8 cellular contexts compared by ENCODE assay signal in the genomic region with DNA sequence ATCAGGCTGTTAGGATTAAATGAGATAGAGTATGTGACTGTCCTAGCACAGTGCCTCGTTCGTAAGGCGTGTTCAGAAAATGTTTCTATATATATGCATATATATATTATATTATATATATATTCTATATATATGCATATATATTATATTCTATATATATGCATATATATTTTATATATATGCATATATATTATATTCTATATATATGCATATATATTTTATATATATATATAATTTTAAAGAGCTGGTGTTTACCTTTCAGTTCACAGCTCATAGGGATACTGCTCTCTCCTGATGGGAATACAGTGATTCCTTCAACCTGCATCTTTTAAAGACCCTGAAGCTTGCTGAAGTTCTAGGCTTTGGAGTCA. TPM values are rescaled to one million over a fixed set of nuclear protein-coding genes. Genes with fewer than 3 reads are reported as not detected.
DNase-seq lines count a peak whose midpoint lies in the region; ATAC-seq and TF ChIP-seq lines count a peak whose summit lies in the region.

No MANE protein-coding gene starts in this region.

- no peak for TF ChIP-seq POLR2A in uterus (IDR thresholded peaks at IDR 0.05)

- H3K23ac ChIP-seq in mesenchymal stem cell (ENCODE audit: low read length in 2 of 2): no peak overlapping the region

- peak overlapping the region; percentile 90 for H3K4me2 ChIP-seq in mesenchymal stem cell (ENCODE audit: low read length, poor library complexity, severe bottlenecking)

- no peak overlapping the region for H3K18ac ChIP-seq in mesenchymal stem cell (ENCODE audit: low read depth in 1 of 2, low read length in 2 of 2)

- H3K79me1 ChIP-seq in mesenchymal stem cell (replicated peaks; ENCODE audit: low read length, poor library complexity, severe bottlenecking): peaks cover 2% of the 10 kb centered on the region

- H4K8ac ChIP-seq in mesenchymal stem cell (ENCODE audit: low read length): no peak overlapping the region

- H3K4me3 ChIP-seq in right atrium auricular region: peak overlapping the region; percentile 73 to 79
- peak overlapping the region; percentile 80 for H3K4me3 ChIP-seq in brain microvascular endothelial cell (ENCODE audit: low read depth, low read length)
- H3K4me3 ChIP-seq in mesenchymal stem cell (ENCODE audit: insufficient read depth in 1 of 2, low read depth in 1 of 2, low read length in 2 of 2): peak overlapping the region; percentile 79 to 93
- peak overlapping the region; percentile 71 to 81 for H3K4me3 ChIP-seq in uterus

- H2AFZ ChIP-seq in mesenchymal stem cell (ENCODE audit: low read depth, low read length): no peak overlapping the region

- in situ Hi-C loops in brain microvascular endothelial cell (cut with HindIII; ENCODE audit: low pct_ligation_motif_present, low sequenced_read_pairs): no loop called here

- H3K27ac ChIP-seq in right atrium auricular region: peak overlapping the region; percentile 93 to 95
- H3K27ac ChIP-seq in brain microvascular endothelial cell: no peak overlapping the region
- no peak overlapping the region for H3K27ac ChIP-seq in mesenchymal stem cell (ENCODE audit: low read length, poor library complexity, severe bottlenecking)
- peak overlapping the region; percentile 86 to 93 for H3K27ac ChIP-seq in uterus

- no peak overlapping the region for H2BK15ac ChIP-seq in mesenchymal stem cell (ENCODE audit: low read depth, poor library complexity, severe bottlenecking)

- H3K14ac ChIP-seq in mesenchymal stem cell (ENCODE audit: low read length in 2 of 2): no peak overlapping the region

- peak overlapping the region; percentile 99 for H3K9ac ChIP-seq in mesenchymal stem cell (ENCODE audit: low read length)

- no peak overlapping the region for H2AK5ac ChIP-seq in mesenchymal stem cell (ENCODE audit: low read length, severe bottlenecking)

- WGBS in mesenchymal stem cell: no CpG with 5 or more reads among the region's 3 CpGs

- H3K9me3 ChIP-seq in right atrium auricular region (no peaks in the 10 kb centered on the region), mesenchymal stem cell (ENCODE audit: control insufficient read depth, low read length) (no peaks in the 10 kb centered on the region), uterus (no peaks in the 10 kb centered on the region)

- H3K27me3 ChIP-seq in right atrium auricular region (no peaks in the 10 kb centered on the region), brain microvascular endothelial cell (replicated peaks) (no peaks in the 10 kb centered on the region), mesenchymal stem cell (ENCODE audit: control insufficient read depth in 1 of 2, insufficient read depth in 1 of 2, low read length in 2 of 2) (no peaks in the 10 kb centered on the region), uterus (no peaks in the 10 kb centered on the region)

- no peak for DNase-seq in right atrium auricular region (ENCODE audit: low spot score)
- DNase-seq in left cardiac atrium: no peak
- no peak for DNase-seq in brain microvascular endothelial cell
- DNase-seq in mesenchymal stem cell: no peak
- DNase-seq in uterus: no peak
- no peak for DNase-seq in DMS114 treated with DMSO at 0.1 percent for 48 hours (lab: John Stamatoyannopoulos, UW; ENCODE audit: unreplicated experiment)
- no peak for DNase-seq in stimulated activated CD4-positive, alpha-beta T cell treated with anti-CD3 and anti-CD28 coated beads, Interleukin-15, amount 100 ng/mL, for 24 hours

- no peak overlapping the region for H2BK12ac ChIP-seq in mesenchymal stem cell (ENCODE audit: low read length in 2 of 2)

- H2BK120ac ChIP-seq in mesenchymal stem cell (ENCODE audit: low read depth, low read length): no peak overlapping the region

- no peak for ATAC-seq in left cardiac atrium
- ATAC-seq in GM18511 (IDR thresholded peaks at IDR 0.05; ENCODE audit: unreplicated experiment): no peak

- H4K91ac ChIP-seq in mesenchymal stem cell (ENCODE audit: low read length): no peak overlapping the region

- H2BK5ac ChIP-seq in mesenchymal stem cell (ENCODE audit: low read depth, low read length, poor library complexity, severe bottlenecking): no peak overlapping the region

- H3K36me3 ChIP-seq in right atrium auricular region (peaks cover 24% of the 10 kb centered on the region), brain microvascular endothelial cell (replicated peaks) (peaks cover 7% of the 10 kb centered on the region), mesenchymal stem cell (ENCODE audit: control insufficient read depth in 1 of 2, insufficient read depth in 2 of 2, low read depth in 1 of 2, low read length in 2 of 2) (peaks cover 7 to 40% of the 10 kb centered on the region in 2 experiments), uterus (no peaks in the 10 kb centered on the region)

- no peak for TF ChIP-seq CTCF in right atrium auricular region (IDR thresholded peaks at IDR 0.05)
- TF ChIP-seq CTCF in brain microvascular endothelial cell (IDR thresholded peaks at IDR 0.05; ENCODE audit: low read depth, low read length, missing control alignments): no peak
- TF ChIP-seq CTCF in uterus (IDR thresholded peaks at IDR 0.05): no peak

- peak overlapping the region in 1 of 2 experiments; percentile 94 for H3K4ac ChIP-seq in mesenchymal stem cell (ENCODE audit: low read depth in 1 of 2, low read length in 2 of 2)

- intact Hi-C loops in left cardiac atrium (cut with DNase I): loop anchor here in 1 of 2 donors (10.0 kb wide), 1 partner anchor 148 kb away; a partner anchor contains a TSS
- intact Hi-C loops in uterus (cut with DNase I; ENCODE audit: low total_unique reads): no loop called here

- peaks cover 0 to 38% of the 10 kb centered on the region in 2 donors for H3K4me1 ChIP-seq in right atrium auricular region
- H3K4me1 ChIP-seq in mesenchymal stem cell (ENCODE audit: control insufficient read depth, insufficient read depth, low read depth, low read length): peaks cover 2% of the 10 kb centered on the region
- peaks cover 0 to 5% of the 10 kb centered on the region in 2 donors for H3K4me1 ChIP-seq in uterus

RNA-seq across cellular contexts. Expression of a gene that starts 0.7 kb away (rescaled TPM):
- total RNA-seq in right atrium auricular region (100 to 1,000 TPM; 244 to 274 TPM), left cardiac atrium (100 to 1,000 TPM; 285 to 331 TPM), uterus (100 to 1,000 TPM in 2 of 4 donors, 10 to 100 TPM in 2; 17.8 to 203 (median 91.8) TPM)
- polyA plus RNA-seq in mesenchymal stem cell (2013, experiment 1 of 2): 376 TPM
- polyA plus RNA-seq in mesenchymal stem cell (2013, experiment 2 of 2): 362 TPM

Comparison
In these comparisons a context has a peak if more than half of its experiments do, and no peak if none do; other contexts are left out.
1. H3K27ac ChIP-seq: peak in right atrium auricular region (2 of 2) and uterus (2 of 2); none in brain microvascular endothelial cell (single experiment) and mesenchymal stem cell (single experiment).
2. Peak in every context shown above with its lines, with median percentiles within 50 percentile points of each other: H3K4me3 ChIP-seq.